In genomic region chr4:88445252-88445651, GRCh38 we compare ENCODE assay signal across 26 cellular contexts. TPM values are rescaled to one million over a fixed set of nuclear protein-coding genes. Genes with fewer than 3 reads are reported as not detected.
DNase-seq lines count a peak whose midpoint lies in the region; ATAC-seq, FAIRE-seq and TF ChIP-seq lines count a peak whose summit lies in the region.
"Had no signal": no experiment of that assay in that cellular context is flagged by ENCODE, and none has a peak within 500 bp of the region (broad histone marks: within the 10 kb centered on the region; RNA-seq: fewer than 3 reads in every experiment).

No MANE protein-coding gene starts in this region.

- H3K27me3 ChIP-seq in mammary epithelial cell (ENCODE audit: insufficient read depth, low read length), result no peaks in the 10 kb centered on the region
- H3K27me3 ChIP-seq in bronchial epithelial cell (ENCODE audit: control insufficient read depth, insufficient read depth, low read length), result no peaks in the 10 kb centered on the region
- no peaks in the 10 kb centered on the region for H3K27me3 ChIP-seq in foreskin keratinocyte
- H3K27me3 ChIP-seq: BE2C; BLaER1 treated with 17β-estradiol and CSF1 and Interleukin-3, amounts not matched to agents 10 nM and 100 nM had no signal

- H2AFZ ChIP-seq in mammary epithelial cell (ENCODE audit: low read depth, low read length), result no peak overlapping the region
- H2AFZ ChIP-seq: GM23338 had no signal

- H3K27ac ChIP-seq in mammary epithelial cell (ENCODE audit: insufficient read depth, low read depth, low read length) (no peak overlapping the region), foreskin keratinocyte (no peak overlapping the region)
- H3K27ac ChIP-seq: A549; BLaER1 treated with 17β-estradiol and CSF1 and Interleukin-3, amounts not matched to agents 10 nM and 100 nM had no signal

- H3K27me3 Mint-ChIP-seq in MCF 10A (ENCODE audit: insufficient read depth, unreplicated experiment) (no peaks in the 10 kb centered on the region), nephron (ENCODE audit: low read depth) (peaks cover 5% of the 10 kb centered on the region)
- H3K27me3 Mint-ChIP-seq: CD4-positive, alpha-beta T cell; CD8-positive, alpha-beta memory T cell had no signal

- CTCF ChIA-PET in mammary epithelial cell (lab: Charles Lee; ENCODE audit: low non-redundant PET), result no interaction called here
- CTCF ChIA-PET in MCF 10A (lab: Yijun Ruan, JAX), result interaction anchor here (0.6 kb wide), 1 partner anchor 11 kb away, joined by 3 read pairs; the partner anchor contains the start of gene HERC5

- H4K20me1 ChIP-seq in mammary epithelial cell (ENCODE audit: insufficient read depth, low read length), result no peaks in the 10 kb centered on the region
- H4K20me1 ChIP-seq: BLaER1 treated with 17β-estradiol and CSF1 and Interleukin-3, amounts not matched to agents 10 nM and 100 nM had no signal

- FAIRE-seq in bronchial epithelial cell (lab: Jason Lieb, UNC), result no peak
- FAIRE-seq: A549, D721Med, GM12878 had no signal

- no peaks in the 10 kb centered on the region for H3K9me3 ChIP-seq in mammary epithelial cell (replicated peaks; ENCODE audit: insufficient read depth, low read length)
- H3K9me3 ChIP-seq: A549, BE2C had no signal

- no peak overlapping the region for H3K9ac ChIP-seq in mammary epithelial cell (ENCODE audit: insufficient read depth, low read length)
- H3K9ac ChIP-seq: BLaER1 treated with 17β-estradiol and CSF1 and Interleukin-3, amounts not matched to agents 10 nM and 100 nM had no signal

- no peaks in the 10 kb centered on the region for H3K36me3 ChIP-seq in mammary epithelial cell (ENCODE audit: insufficient read depth, low read length)
- no peaks in the 10 kb centered on the region for H3K36me3 ChIP-seq in bronchial epithelial cell (ENCODE audit: control insufficient read depth, insufficient read depth, low read length)
- H3K36me3 ChIP-seq: BE2C had no signal

- H3K36me3 Mint-ChIP-seq in MCF 10A (ENCODE audit: insufficient read depth, unreplicated experiment) (no peaks in the 10 kb centered on the region), nephron (ENCODE audit: low read depth) (peaks cover 5% of the 10 kb centered on the region)

- DNase-seq in mammary epithelial cell (peak; percentile 52), MCF 10A (ENCODE audit: unreplicated experiment) (no peak), bronchial epithelial cell (ENCODE audit: low read depth) (peak; percentile 34), foreskin keratinocyte (peak; percentile 56 to 81), foreskin fibroblast (no peak), NCI-H2107 (lab: John Stamatoyannopoulos, UW) (no peak)
- DNase-seq: 8988T; ACHN; AML-193; BE2C; CD4-positive, alpha-beta T cell; CD8-positive, alpha-beta memory T cell; DMS 273 treated with DMSO at 0.1 percent for 48 hours; DMS79; EL; GDM1; H9 had no signal

- H3K4me3 Mint-ChIP-seq in MCF 10A (ENCODE audit: unreplicated experiment) (no peak overlapping the region), nephron (no peak overlapping the region)
- H3K4me3 Mint-ChIP-seq: CD14-positive monocyte; CD4-positive, alpha-beta T cell; CD8-positive, alpha-beta memory T cell; GM23338; H9 had no signal

- no peaks in the 10 kb centered on the region for H3K4me1 Mint-ChIP-seq in MCF 10A (ENCODE audit: insufficient read depth, unreplicated experiment)
- H3K4me1 Mint-ChIP-seq in nephron, result peaks cover 24% of the 10 kb centered on the region
- H3K4me1 Mint-ChIP-seq: CD14-positive monocyte had no signal

- peaks cover 18% of the 10 kb centered on the region for H3K4me1 ChIP-seq in mammary epithelial cell (ENCODE audit: insufficient read depth, low read length)
- peaks cover 41% of the 10 kb centered on the region for H3K4me1 ChIP-seq in foreskin keratinocyte
- H3K4me1 ChIP-seq: A549; BE2C; BLaER1 treated with 17β-estradiol and CSF1 and Interleukin-3, amounts not matched to agents 10 nM and 100 nM had no signal

- intact Hi-C loops in mammary epithelial cell (cut with micrococcal nuclease), result no loop called here
- intact Hi-C loops in MCF 10A (cut with micrococcal nuclease), result no loop called here

- in situ Hi-C loops in mammary epithelial cell (cut with MboI; ENCODE audit: low sequenced_read_pairs in 2 of 2), result no loop called here

- 68% methylated on average over 3 of the region's 4 CpGs for WGBS in mammary epithelial cell (ENCODE audit: low coverage, missing lambda C conversion rate)

- dilution Hi-C loops in mammary epithelial cell (cut with HindIII; ENCODE audit: low sequenced_read_pairs), result no loop called here

- peak; percentile 67 for ATAC-seq in foreskin keratinocyte
- no peak for ATAC-seq in GM18861 (IDR thresholded peaks at IDR 0.05; ENCODE audit: unreplicated experiment)
- ATAC-seq: A549, GM12878, GM23338, HCT116 had no signal

- TF ChIP-seq CTCF in mammary epithelial cell (conservative IDR thresholded peaks at IDR 0.05 in 1 of 2, IDR thresholded peaks at IDR 0.05 in 1 of 2; ENCODE audit: extremely low read depth in 1 of 2, insufficient read depth in 1 of 2, low read depth in 1 of 2, low read length in 2 of 2) (no peak), MCF 10A (IDR thresholded peaks at IDR 0.05; ENCODE audit: unreplicated experiment) (no peak), bronchial epithelial cell (IDR thresholded peaks at IDR 0.05; ENCODE audit: insufficient read depth, low read length, severe bottlenecking) (no peak), foreskin keratinocyte (conservative IDR thresholded peaks at IDR 0.05) (no peak), nephron (IDR thresholded peaks at IDR 0.05; ENCODE audit: unreplicated experiment in 3 of 3) (no peak), foreskin fibroblast (IDR thresholded peaks at IDR 0.05; ENCODE audit: low read depth, low read length) (no peak)

- no TSS peak for BruUV-seq in mammary epithelial cell (replicated peaks; lab: Mats Ljungman, UMichigan)
- BruUV-seq in MCF 10A (replicated peaks; lab: Mats Ljungman, UMichigan), result no TSS peak

- no peaks in the 10 kb centered on the region for H3K9me3 Mint-ChIP-seq in MCF 10A (ENCODE audit: unreplicated experiment)
- H3K9me3 Mint-ChIP-seq in nephron, result peaks cover 4% of the 10 kb centered on the region
- H3K9me3 Mint-ChIP-seq: CD4-positive, alpha-beta T cell; CD8-positive, alpha-beta memory T cell had no signal

- H3K4me3 ChIP-seq in mammary epithelial cell (replicated peaks in 1 of 3; ENCODE audit: insufficient read depth in 1 of 3, low read depth in 2 of 3, low read length in 3 of 3) (no peak overlapping the region), bronchial epithelial cell (ENCODE audit: low read depth, low read length) (no peak overlapping the region), foreskin fibroblast (ENCODE audit: low read depth in 1 of 2, low read length in 2 of 2) (no peak overlapping the region)
- H3K4me3 ChIP-seq: A549; BLaER1 treated with 17β-estradiol and CSF1 and Interleukin-3, amounts not matched to agents 10 nM and 100 nM; GM12878; GM23338 had no signal

- POLR2A ChIA-PET in MCF 10A (lab: Yijun Ruan, JAX), result interaction anchor here (0.6 kb wide), 1 partner anchor 421 kb away, joined by 3 read pairs; no protein-coding TSS in a partner anchor

- no peaks in the 10 kb centered on the region for H3K79me2 ChIP-seq in mammary epithelial cell (ENCODE audit: insufficient read depth, low read length)

- H3K4me2 ChIP-seq in mammary epithelial cell (ENCODE audit: insufficient read depth, low read depth, low read length), result peak overlapping the region; percentile 10
- H3K4me2 ChIP-seq: A549; BLaER1 treated with 17β-estradiol and CSF1 and Interleukin-3, amounts not matched to agents 10 nM and 100 nM; GM23338 had no signal

- no peak overlapping the region for H3K27ac Mint-ChIP-seq in MCF 10A (ENCODE audit: low read depth, unreplicated experiment)
- H3K27ac Mint-ChIP-seq in nephron, result peak overlapping the region in 2 of 3 experiments; percentile 43 to 67
- H3K27ac Mint-ChIP-seq: CD14-positive monocyte; CD4-positive, alpha-beta T cell; GM23338; H9 had no signal

RNA-seq across cellular contexts. Expression of gene HERC5, which starts 11.7 kb away (rescaled TPM):
- total RNA-seq in mammary epithelial cell (1 to 10 TPM in 1 of 2 donors, under 1 TPM in 1; 0.67 to 1.1 TPM), MCF 10A (2022) (0.54 and 0.63 TPM in 2 replicates), bronchial epithelial cell (under 0.01 and 0.13 TPM in 2 replicates), foreskin keratinocyte (18.7 and 19.3 TPM in 2 replicates)
- polyA plus RNA-seq in mammary epithelial cell (0.99 TPM), foreskin keratinocyte (9.4 and 10.0 TPM in 2 replicates)
- 0.83 TPM for polyA minus RNA-seq in mammary epithelial cell

Comparison
In these comparisons a context has a peak if more than half of its experiments do, and no peak if none do; other contexts are left out.
1. DNase-seq: peak in mammary epithelial cell (single experiment), bronchial epithelial cell (single experiment) and foreskin keratinocyte (2 of 2); none in MCF 10A (single experiment), foreskin fibroblast (0 of 2) and NCI-H2107 (single experiment).